9 cellular contexts compared by ENCODE assay signal in genomic region chr14:77301103-77301502, GRCh38. TPM values are rescaled to one million over a fixed set of nuclear protein-coding genes. Genes with fewer than 3 reads are reported as not detected.
DNase-seq lines count a peak whose midpoint lies in the region; ATAC-seq, FAIRE-seq and TF ChIP-seq lines count a peak whose summit lies in the region.
"Had no signal": no experiment of that assay in that cellular context is flagged by ENCODE, and none has a peak within 500 bp of the region (broad histone marks: within the 10 kb centered on the region; RNA-seq: fewer than 3 reads in every experiment).

No MANE protein-coding gene starts in this region.

- no peak for FAIRE-seq in D721Med (lab: Jason Lieb, UNC)
- FAIRE-seq in urothelium cell line (lab: Jason Lieb, UNC), result no peak

- H3K9me3 ChIP-seq in PC-9 (ENCODE audit: insufficient read depth, low read depth), result no peaks in the 10 kb centered on the region

- no TSS peak for BruUV-seq in PC-9 (replicated peaks; lab: Mats Ljungman, UMichigan)

- no peak overlapping the region for H3K4me2 ChIP-seq in PC-9

- DNase-seq in D721Med (ENCODE audit: insufficient read length, low spot score) (peak; percentile 45), PC-9 (peak in 1 of 2 experiments; percentile 49), germinal center (ENCODE audit: low spot score) (peak; percentile 73), osteocyte (ENCODE audit: extremely low spot score, unreplicated experiment) (peak; percentile 88), urothelium cell line (ENCODE audit: low spot score) (peak; percentile 49), dedifferentiated amniotic fluid mesenchymal stem cell (ENCODE audit: extremely low spot score) (no peak)
- peak; percentile 23 for DNase-seq in activated gamma-delta T cell treated with anti-CD3 and anti-CD28 coated beads, Interleukin-2, amount 50 U/mL, for 16 hours (ENCODE audit: low read depth)

- no peak overlapping the region for H3K4me3 ChIP-seq in PC-9

- POLR2A ChIA-PET in PC-9 (lab: Charles Lee; ENCODE audit: unreplicated experiment), result no interaction called here

- intact Hi-C loops in PC-9 (cut with micrococcal nuclease; ENCODE audit: unreplicated experiment), result loop anchor here (2.0 to 5.0 kb wide), 4 partner anchors 204 to 429 kb away; partner anchors contain the start of genes ALKBH1, CIPC and SLIRP

- no peaks in the 10 kb centered on the region for H3K9me3 Mint-ChIP-seq in osteocyte (ENCODE audit: unreplicated experiment)
- H3K9me3 Mint-ChIP-seq: T-helper 1 cell treated with Interleukin-12 subunit alpha and Interleukin-12 subunit beta and Interleukin-4 antibody, amounts not matched to agents 30 μg/mL and 1 μg/mL, for 36 hours had no signal

- H3K27ac ChIP-seq in PC-9, result no peak overlapping the region

- H3K4me3 Mint-ChIP-seq in osteocyte (ENCODE audit: unreplicated experiment), result no peak overlapping the region
- H3K4me3 Mint-ChIP-seq: T-helper 1 cell treated with Interleukin-12 subunit alpha and Interleukin-12 subunit beta and Interleukin-4 antibody, amounts not matched to agents 30 μg/mL and 1 μg/mL, for 36 hours had no signal

- H3K36me3 Mint-ChIP-seq in osteocyte (ENCODE audit: unreplicated experiment), result peaks cover 18% of the 10 kb centered on the region

- peaks cover 30% of the 10 kb centered on the region for H3F3A ChIP-seq in PC-9 (ENCODE audit: insufficient read depth, low read depth)

- H3K27me3 ChIP-seq in PC-9 (ENCODE audit: insufficient read depth, low read depth), result no peaks in the 10 kb centered on the region

- ATAC-seq in HG03342 (IDR thresholded peaks at IDR 0.05; ENCODE audit: unreplicated experiment), result peak; percentile 57

- H2AFZ ChIP-seq in PC-9, result no peak overlapping the region

- H3K36me3 ChIP-seq in PC-9 (ENCODE audit: low read depth), result peaks cover 28% of the 10 kb centered on the region

- H3K4me1 ChIP-seq in PC-9 (replicated peaks; ENCODE audit: insufficient read depth), result peaks cover 32% of the 10 kb centered on the region

- H4K20me1 ChIP-seq in PC-9 (ENCODE audit: insufficient read depth), result no peaks in the 10 kb centered on the region

- H3K4me1 Mint-ChIP-seq in osteocyte (ENCODE audit: unreplicated experiment), result peaks cover 29% of the 10 kb centered on the region

- H3K27me3 Mint-ChIP-seq in osteocyte (ENCODE audit: unreplicated experiment), result no peaks in the 10 kb centered on the region

- no peaks in the 10 kb centered on the region for H3K9me2 ChIP-seq in PC-9 (ENCODE audit: insufficient read depth)

- TF ChIP-seq CTCF in D721Med (IDR thresholded peaks at IDR 0.05; ENCODE audit: insufficient read depth, missing control alignments), result peak; percentile 91
- TF ChIP-seq CTCF in PC-9 (conservative IDR thresholded peaks at IDR 0.05), result peak; percentile 86
- TF ChIP-seq CTCF in osteocyte (IDR thresholded peaks at IDR 0.05), result peak; percentile 81

- no peaks in the 10 kb centered on the region for H3K79me2 ChIP-seq in PC-9 (ENCODE audit: low read depth)

- CTCF ChIA-PET in PC-9 (lab: Charles Lee), result interaction anchor here (5.8 kb wide), 1 partner anchor 15 kb away, joined by 51 read pairs; no protein-coding TSS in a partner anchor

- H3K27ac Mint-ChIP-seq in osteocyte (ENCODE audit: unreplicated experiment), result peak overlapping the region; percentile 51
- H3K27ac Mint-ChIP-seq: T-helper 1 cell treated with Interleukin-12 subunit alpha and Interleukin-12 subunit beta and Interleukin-4 antibody, amounts not matched to agents 30 μg/mL and 1 μg/mL, for 36 hours had no signal

RNA-seq across cellular contexts. Expression of gene POMT2, which starts 19.6 kb away (rescaled TPM):
- total RNA-seq in PC-9 (2021) (96.5 and 109 TPM in 2 replicates), osteocyte (29.2 and 32.4 TPM in 2 replicates)

RNA-seq across cellular contexts. Expression of gene GSTZ1, which starts 19.7 kb away (rescaled TPM):
- 135 and 195 TPM in 2 replicates for total RNA-seq in PC-9 (2021)
- 15.8 and 16.6 TPM in 2 replicates for total RNA-seq in osteocyte

RNA-seq across cellular contexts. Expression of gene NGB, which starts 30.1 kb away (rescaled TPM):
- total RNA-seq in PC-9 (2021) (not detected in 2 replicates), osteocyte (not detected in 2 replicates)
